In genomic region chr16:70800306-70800705, GRCh38 we compare ENCODE assay signal across 1 cellular context.
TF ChIP-seq lines count a peak whose summit lies in the region.

No MANE protein-coding gene starts in this region.

TF ChIP-seq in GM23338, 12 proteins besides CTCF, POLR2A, EP300 and RAD21 (continued from another document):
- TF ChIP-seq, protein P1, sequence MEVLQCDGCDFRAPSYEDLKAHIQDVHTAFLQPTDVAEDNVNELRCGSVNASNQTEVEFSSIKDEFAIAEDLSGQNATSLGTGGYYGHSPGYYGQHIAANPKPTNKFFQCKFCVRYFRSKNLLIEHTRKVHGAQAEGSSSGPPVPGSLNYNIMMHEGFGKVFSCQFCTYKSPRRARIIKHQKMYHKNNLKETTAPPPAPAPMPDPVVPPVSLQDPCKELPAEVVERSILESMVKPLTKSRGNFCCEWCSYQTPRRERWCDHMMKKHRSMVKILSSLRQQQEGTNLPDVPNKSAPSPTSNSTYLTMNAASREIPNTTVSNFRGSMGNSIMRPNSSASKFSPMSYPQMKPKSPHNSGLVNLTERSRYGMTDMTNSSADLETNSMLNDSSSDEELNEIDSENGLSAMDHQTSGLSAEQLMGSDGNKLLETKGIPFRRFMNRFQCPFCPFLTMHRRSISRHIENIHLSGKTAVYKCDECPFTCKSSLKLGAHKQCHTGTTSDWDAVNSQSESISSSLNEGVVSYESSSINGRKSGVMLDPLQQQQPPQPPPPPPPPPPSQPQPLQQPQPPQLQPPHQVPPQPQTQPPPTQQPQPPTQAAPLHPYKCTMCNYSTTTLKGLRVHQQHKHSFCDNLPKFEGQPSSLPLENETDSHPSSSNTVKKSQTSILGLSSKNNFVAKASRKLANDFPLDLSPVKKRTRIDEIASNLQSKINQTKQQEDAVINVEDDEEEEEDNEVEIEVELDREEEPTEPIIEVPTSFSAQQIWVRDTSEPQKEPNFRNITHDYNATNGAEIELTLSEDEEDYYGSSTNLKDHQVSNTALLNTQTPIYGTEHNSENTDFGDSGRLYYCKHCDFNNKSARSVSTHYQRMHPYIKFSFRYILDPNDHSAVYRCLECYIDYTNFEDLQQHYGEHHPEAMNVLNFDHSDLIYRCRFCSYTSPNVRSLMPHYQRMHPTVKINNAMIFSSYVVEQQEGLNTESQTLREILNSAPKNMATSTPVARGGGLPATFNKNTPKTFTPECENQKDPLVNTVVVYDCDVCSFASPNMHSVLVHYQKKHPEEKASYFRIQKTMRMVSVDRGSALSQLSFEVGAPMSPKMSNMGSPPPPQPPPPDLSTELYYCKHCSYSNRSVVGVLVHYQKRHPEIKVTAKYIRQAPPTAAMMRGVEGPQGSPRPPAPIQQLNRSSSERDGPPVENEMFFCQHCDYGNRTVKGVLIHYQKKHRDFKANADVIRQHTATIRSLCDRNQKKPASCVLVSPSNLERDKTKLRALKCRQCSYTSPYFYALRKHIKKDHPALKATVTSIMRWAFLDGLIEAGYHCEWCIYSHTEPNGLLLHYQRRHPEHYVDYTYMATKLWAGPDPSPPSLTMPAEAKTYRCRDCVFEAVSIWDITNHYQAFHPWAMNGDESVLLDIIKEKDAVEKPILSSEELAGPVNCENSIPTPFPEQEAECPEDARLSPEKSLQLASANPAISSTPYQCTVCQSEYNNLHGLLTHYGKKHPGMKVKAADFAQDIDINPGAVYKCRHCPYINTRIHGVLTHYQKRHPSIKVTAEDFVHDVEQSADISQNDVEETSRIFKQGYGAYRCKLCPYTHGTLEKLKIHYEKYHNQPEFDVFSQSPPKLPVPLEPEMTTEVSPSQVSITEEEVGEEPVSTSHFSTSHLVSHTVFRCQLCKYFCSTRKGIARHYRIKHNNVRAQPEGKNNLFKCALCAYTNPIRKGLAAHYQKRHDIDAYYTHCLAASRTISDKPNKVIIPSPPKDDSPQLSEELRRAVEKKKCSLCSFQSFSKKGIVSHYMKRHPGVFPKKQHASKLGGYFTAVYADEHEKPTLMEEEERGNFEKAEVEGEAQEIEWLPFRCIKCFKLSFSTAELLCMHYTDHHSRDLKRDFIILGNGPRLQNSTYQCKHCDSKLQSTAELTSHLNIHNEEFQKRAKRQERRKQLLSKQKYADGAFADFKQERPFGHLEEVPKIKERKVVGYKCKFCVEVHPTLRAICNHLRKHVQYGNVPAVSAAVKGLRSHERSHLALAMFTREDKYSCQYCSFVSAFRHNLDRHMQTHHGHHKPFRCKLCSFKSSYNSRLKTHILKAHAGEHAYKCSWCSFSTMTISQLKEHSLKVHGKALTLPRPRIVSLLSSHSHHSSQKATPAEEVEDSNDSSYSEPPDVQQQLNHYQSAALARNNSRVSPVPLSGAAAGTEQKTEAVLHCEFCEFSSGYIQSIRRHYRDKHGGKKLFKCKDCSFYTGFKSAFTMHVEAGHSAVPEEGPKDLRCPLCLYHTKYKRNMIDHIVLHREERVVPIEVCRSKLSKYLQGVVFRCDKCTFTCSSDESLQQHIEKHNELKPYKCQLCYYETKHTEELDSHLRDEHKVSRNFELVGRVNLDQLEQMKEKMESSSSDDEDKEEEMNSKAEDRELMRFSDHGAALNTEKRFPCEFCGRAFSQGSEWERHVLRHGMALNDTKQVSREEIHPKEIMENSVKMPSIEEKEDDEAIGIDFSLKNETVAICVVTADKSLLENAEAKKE (CRISPR knock-in tag; IDR thresholded peaks at IDR 0.05): no peak
- no peak for TF ChIP-seq NANOG (IDR thresholded peaks at IDR 0.05; ENCODE audit: borderline replicate concordance)
- TF ChIP-seq JUNB (IDR thresholded peaks at IDR 0.05; ENCODE audit: unreplicated experiment): no peak
- TF ChIP-seq STAT1 (IDR thresholded peaks at IDR 0.05; ENCODE audit: unreplicated experiment): no peak
- no peak for TF ChIP-seq EZH2 (IDR thresholded peaks at IDR 0.05; ENCODE audit: low read depth, unreplicated experiment)
- no peak for TF ChIP-seq CREB1 (CRISPR knock-in tag; IDR thresholded peaks at IDR 0.05; ENCODE audit: low read depth)
